22 cellular contexts compared by ENCODE assay signal in genomic region chr11:108286956-108287355, GRCh38.
"Had no signal": no experiment of that assay in that cellular context is flagged by ENCODE, and none has a peak within 500 bp of the region (broad histone marks: within the 10 kb centered on the region; RNA-seq: fewer than 3 reads in every experiment).

No MANE protein-coding gene starts in this region.

- H3K27ac Mint-ChIP-seq: activated B cell treated with CpG ODN at 0.5 μM for 24 hours; activated CD4-positive, alpha-beta memory T cell treated with anti-CD3 and anti-CD28 coated beads, Interleukin-2, amount 10 ng/mL, durations not matched to agents 7 days and 5 days; activated CD4-positive, alpha-beta T cell treated with anti-CD3 and anti-CD28 coated beads for 36 hours; activated T-helper 2 cell treated with anti-CD3 and anti-CD28 coated beads, Interferon-gamma antibody, Interleukin-2, Interleukin-4, amounts not matched to agents 10 μg/mL and 5 μg/mL and 100 μg/mL, durations not matched to agents 14 hours and 24 hours and 36 hours; brain; mesothelial cell of epicardium; nephron had no signal

- DNase-seq: activated B cell treated with CpG ODN at 0.5 μM for 24 hours; activated CD4-positive, alpha-beta memory T cell treated with anti-CD3 and anti-CD28 coated beads, Interleukin-2, amount 10 ng/mL, durations not matched to agents 7 days and 5 days; activated CD4-positive, alpha-beta T cell treated with anti-CD3 and anti-CD28 coated beads for 36 hours; activated naive CD4-positive, alpha-beta T cell; aorta; effector CD4-positive, alpha-beta T cell; foreskin keratinocyte; glutamatergic neuron; hippocampal formation; left ventricle myocardium inferior; nucleus accumbens; right cardiac atrium; stimulated activated CD4-positive, alpha-beta T cell treated with anti-CD3 and anti-CD28 coated beads, Interleukin-4, amount 100 ng/mL, for 24 hours; stimulated activated naive CD8-positive, alpha-beta T cell treated with anti-CD3 and anti-CD28 coated beads, Interleukin-15, Interleukin-2, amounts not matched to agents 100 U/mL and 50 U/mL, for 24 hours; T-helper 17 cell; upper lobe of left lung had no signal

- H3K4me3 ChIP-seq: left ventricle myocardium inferior, upper lobe of left lung had no signal

- ATAC-seq: foreskin keratinocyte; right cardiac atrium; stimulated activated naive CD8-positive, alpha-beta T cell treated with anti-CD3 and anti-CD28 coated beads, Interleukin-15, Interleukin-2, amounts not matched to agents 100 U/mL and 50 U/mL, for 24 hours; T-helper 17 cell had no signal

- H3K4me1 ChIP-seq: foreskin keratinocyte, left ventricle myocardium inferior, parathyroid adenoma, upper lobe of left lung had no signal

- H3K9me3 ChIP-seq: left ventricle myocardium inferior, upper lobe of left lung had no signal

- H3K27ac ChIP-seq: foreskin keratinocyte, left ventricle myocardium inferior, parathyroid adenoma, upper lobe of left lung had no signal

- H3K9me3 Mint-ChIP-seq: activated B cell treated with CpG ODN at 0.5 μM for 24 hours; activated CD4-positive, alpha-beta memory T cell treated with anti-CD3 and anti-CD28 coated beads, Interleukin-2, amount 10 ng/mL, durations not matched to agents 7 days and 5 days; activated T-helper 2 cell treated with anti-CD3 and anti-CD28 coated beads, Interferon-gamma antibody, Interleukin-2, Interleukin-4, amounts not matched to agents 10 μg/mL and 5 μg/mL and 100 μg/mL, durations not matched to agents 14 hours and 24 hours and 36 hours; brain; dendritic cell treated with granulocyte-macrophage colony-stimulating factor and Interleukin-4, amounts not matched to agents 40 ng/mL and 50 ng/mL, for 4 days; mesothelial cell of epicardium; nephron had no signal

- H3K4me1 Mint-ChIP-seq: activated CD4-positive, alpha-beta memory T cell treated with anti-CD3 and anti-CD28 coated beads, Interleukin-2, amount 10 ng/mL, durations not matched to agents 7 days and 5 days; brain; mesothelial cell of epicardium; nephron had no signal

- H3K27me3 ChIP-seq: foreskin keratinocyte, upper lobe of left lung had no signal

- H3K4me3 Mint-ChIP-seq: activated B cell treated with CpG ODN at 0.5 μM for 24 hours; activated CD4-positive, alpha-beta memory T cell treated with anti-CD3 and anti-CD28 coated beads, Interleukin-2, amount 10 ng/mL, durations not matched to agents 7 days and 5 days; activated CD4-positive, alpha-beta T cell treated with anti-CD3 and anti-CD28 coated beads for 36 hours; brain; dendritic cell treated with granulocyte-macrophage colony-stimulating factor and Interleukin-4, amounts not matched to agents 40 ng/mL and 50 ng/mL, for 4 days; mesothelial cell of epicardium; nephron; T-helper 17 cell had no signal

- H3K27me3 Mint-ChIP-seq: activated B cell treated with CpG ODN at 0.5 μM for 24 hours; activated CD4-positive, alpha-beta memory T cell treated with anti-CD3 and anti-CD28 coated beads, Interleukin-2, amount 10 ng/mL, durations not matched to agents 7 days and 5 days; activated CD4-positive, alpha-beta T cell treated with anti-CD3 and anti-CD28 coated beads for 36 hours; brain; dendritic cell treated with granulocyte-macrophage colony-stimulating factor and Interleukin-4, amounts not matched to agents 40 ng/mL and 50 ng/mL, for 4 days; T-helper 17 cell had no signal
